8 cellular contexts compared by ENCODE assay signal in the genomic region with DNA sequence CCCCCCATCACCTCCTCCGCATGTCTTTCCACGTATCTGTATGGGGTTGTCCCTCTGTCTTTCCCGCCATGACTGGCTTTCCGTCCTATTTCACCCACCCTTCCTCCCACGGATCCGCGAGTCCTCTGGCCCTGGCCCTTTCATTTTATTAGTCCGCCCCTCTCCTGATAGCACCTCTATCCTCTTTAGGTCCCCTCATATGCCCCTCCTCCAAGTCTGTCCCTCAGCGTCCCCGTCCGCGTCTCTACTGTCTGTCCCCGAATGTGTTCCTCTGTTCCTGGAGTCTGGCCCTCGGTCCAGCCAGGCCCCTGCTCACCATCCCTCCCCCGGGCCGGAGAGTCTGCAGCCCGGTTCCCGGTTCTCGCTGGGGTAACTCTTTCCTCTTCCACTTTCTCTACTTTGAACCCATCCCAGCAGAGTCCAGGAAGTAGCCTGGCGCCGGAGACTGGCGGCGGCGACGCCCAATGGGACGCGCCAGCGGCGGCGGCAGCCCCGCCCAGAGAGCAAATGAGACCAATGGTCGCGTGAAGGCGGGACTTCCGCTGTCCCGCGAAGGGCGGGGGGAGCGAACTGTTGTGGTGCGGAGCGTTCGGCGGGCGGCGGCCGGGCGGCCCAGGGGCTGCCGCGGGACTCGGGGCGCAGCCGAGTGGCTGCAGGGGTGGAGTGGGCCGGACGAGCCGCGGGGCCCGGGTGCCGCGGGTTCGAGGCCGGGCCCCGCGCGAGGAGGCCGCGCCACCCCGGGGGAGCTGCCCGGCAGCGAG. TPM values are rescaled to one million over a fixed set of nuclear protein-coding genes. Genes with fewer than 3 reads are reported as not detected.
DNase-seq lines count a peak whose midpoint lies in the region; ATAC-seq and TF ChIP-seq lines count a peak whose summit lies in the region.

A gene with protein sequence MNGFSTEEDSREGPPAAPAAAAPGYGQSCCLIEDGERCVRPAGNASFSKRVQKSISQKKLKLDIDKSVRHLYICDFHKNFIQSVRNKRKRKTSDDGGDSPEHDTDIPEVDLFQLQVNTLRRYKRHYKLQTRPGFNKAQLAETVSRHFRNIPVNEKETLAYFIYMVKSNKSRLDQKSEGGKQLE (plus strand): TSS at position 576 of the 761 bp plus-strand sequence. CDS start 608 bp downstream, outside the sequence.

- no peaks in the 10 kb centered on the region for H3K27me3 Mint-ChIP-seq in IgD-negative memory B cell

- H3K4me3 ChIP-seq in PC-3 (ENCODE audit: low read length) = peak within 1 kb of the TSS; percentile 97

- H3K27me3 ChIP-seq in PC-3 (ENCODE audit: low read length) = no peaks in the 10 kb centered on the region

- no peaks in the 10 kb centered on the region for H3F3A ChIP-seq in PC-3 (ENCODE audit: low read length, unreplicated experiment)

- peaks cover 8% of the 10 kb centered on the region for H3K36me3 Mint-ChIP-seq in IgD-negative memory B cell

- peak within 1 kb of the TSS; percentile 99 for H2AFZ ChIP-seq in PC-3 (ENCODE audit: low read length)

- H3K27ac Mint-ChIP-seq in IgD-negative memory B cell = peak within 1 kb of the TSS; percentile 83 to 96 (median 94)

- intact Hi-C loops in PC-3 (cut with micrococcal nuclease) = no loop called here

- POLR2A ChIA-PET in PC-3 (lab: Charles Lee; ENCODE audit: unreplicated experiment) = no interaction called here

- no peaks in the 10 kb centered on the region for H3K9me3 Mint-ChIP-seq in IgD-negative memory B cell

- ATAC-seq in GM21576 (IDR thresholded peaks at IDR 0.05; ENCODE audit: unreplicated experiment) (peak; percentile 90), PC-3 (peak; percentile 88)

- peaks cover 30 to 40% (median 38%) of the 10 kb centered on the region in 3 donors for H3K4me1 Mint-ChIP-seq in IgD-negative memory B cell

- peaks cover 6% of the 10 kb centered on the region; the same call in 1 of the 2 replicates for H4K20me1 ChIP-seq in PC-3 (ENCODE audit: low read length)

- no peak for TF ChIP-seq CTCF in PC-3 (conservative IDR thresholded peaks at IDR 0.05; ENCODE audit: low read depth, low read length)

- H3K27ac ChIP-seq in PC-3 (ENCODE audit: low read length) = no peak within 1 kb of the TSS
- H3K27ac ChIP-seq in epithelial cell of prostate = peak within 1 kb of the TSS; percentile 51

- H3K9me2 ChIP-seq in PC-3 (replicated peaks; ENCODE audit: low read length) = no peaks in the 10 kb centered on the region

- H3K4me3 Mint-ChIP-seq in IgD-negative memory B cell = peak within 1 kb of the TSS; percentile 99 to 100 (median 100)

- H3K9me3 ChIP-seq in PC-3 (ENCODE audit: low read length) = no peaks in the 10 kb centered on the region

- BruUV-seq in PC-3 (replicated peaks; lab: Mats Ljungman, UMichigan) = no TSS peak

- CTCF ChIA-PET in PC-3 (lab: Charles Lee) = no interaction called here

- H3K4me1 ChIP-seq in PC-3 (ENCODE audit: insufficient read depth, low read length) = peaks cover 14% of the 10 kb centered on the region; the same call in 1 of the 2 replicates

- H3K4me2 ChIP-seq in PC-3 (ENCODE audit: low read length) = peak within 1 kb of the TSS; percentile 98

- H3K9ac ChIP-seq in PC-3 (ENCODE audit: low read length) = peak within 1 kb of the TSS; percentile 74

- H3K36me3 ChIP-seq in PC-3 (ENCODE audit: low read depth, low read length) = no peaks in the 10 kb centered on the region

- peaks cover 44% of the 10 kb centered on the region for H3K79me2 ChIP-seq in PC-3 (ENCODE audit: low read length)

- peak; percentile 16 for DNase-seq in DMS153 treated with DMSO at 0.1 percent for 48 hours (lab: John Stamatoyannopoulos, UW; ENCODE audit: unreplicated experiment)
- peak; percentile 93 for DNase-seq in PC-3
- peak; percentile 97 for DNase-seq in activated T-cell treated with anti-CD3 and anti-CD28 coated beads for 48 hours (ENCODE audit: low read depth)
- peak; percentile 54 for DNase-seq in epithelial cell of prostate (ENCODE audit: low read depth, low spot score)
- DNase-seq in mucosa of gallbladder (ENCODE audit: low spot score) = peak; percentile 97
- DNase-seq in stimulated activated CD8-positive, alpha-beta memory T cell treated with anti-CD3 and anti-CD28 coated beads, Interleukin-4, amount 100 ng/mL, for 24 hours (ENCODE audit: low read depth) = peak; percentile 92

RNA-seq across cellular contexts. Expression of the gene that starts here (rescaled TPM):
- 34.2 TPM for polyA plus RNA-seq in IgD-negative memory B cell
- total RNA-seq in PC-3 (2014; rRNA removed) (17.2 and 36.0 TPM in 2 replicates), mucosa of gallbladder (54.7 TPM)

Comparison
In these comparisons a context has a peak if more than half of its experiments do, and no peak if none do; other contexts are left out.
1. DNase-seq: peak in every context shown above with its lines; median percentile 97 in activated T-cell treated with anti-CD3 and anti-CD28 coated beads for 48 hours; 97 in mucosa of gallbladder; 93 in PC-3; 92 in stimulated activated CD8-positive, alpha-beta memory T cell treated with anti-CD3 and anti-CD28 coated beads, Interleukin-4, amount 100 ng/mL, for 24 hours; 54 in epithelial cell of prostate; 16 in DMS153 treated with DMSO at 0.1 percent for 48 hours.